Comparison of ENCODE assay signal across 20 cellular contexts in the genomic region with DNA sequence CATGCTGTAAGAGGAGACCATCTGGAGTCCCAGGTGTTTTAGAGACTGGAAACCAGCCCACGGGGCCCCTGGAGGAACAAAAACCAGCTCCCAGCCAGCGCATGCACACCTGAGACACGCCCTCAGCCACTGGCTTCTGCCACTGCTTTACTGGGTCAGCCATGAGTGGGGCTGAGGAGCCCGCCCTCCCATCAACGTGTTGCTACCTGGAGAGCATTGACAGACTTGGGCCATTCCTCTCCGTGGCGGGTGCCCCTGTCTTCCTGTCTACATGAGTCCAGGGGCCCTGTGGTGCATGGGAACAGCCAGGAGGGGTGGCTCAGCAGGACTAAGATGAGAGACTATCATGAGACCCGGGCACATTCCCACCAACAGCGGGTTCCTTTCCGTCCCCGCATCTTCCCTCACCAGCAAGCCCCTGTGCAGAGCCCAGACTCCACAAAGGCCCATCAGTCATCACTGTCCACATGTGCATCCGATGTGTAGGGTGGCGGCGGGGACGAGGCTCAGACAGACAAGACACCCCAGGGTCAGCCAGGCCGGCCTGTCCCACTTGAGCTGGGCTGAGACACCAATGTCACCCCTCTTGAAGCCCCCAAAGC. TPM values are rescaled to one million over a fixed set of nuclear protein-coding genes. Genes with fewer than 3 reads are reported as not detected.
DNase-seq lines count a peak whose midpoint lies in the region; ATAC-seq and TF ChIP-seq lines count a peak whose summit lies in the region.
"Had no signal": no experiment of that assay in that cellular context is flagged by ENCODE, and none has a peak within 500 bp of the region (broad histone marks: within the 10 kb centered on the region; RNA-seq: fewer than 3 reads in every experiment).

No MANE protein-coding gene starts in this region.

- H3K4me1 ChIP-seq in left ventricle myocardium inferior (peaks cover 16% of the 10 kb centered on the region), heart right ventricle (peaks cover 0 to 9% (median 0%) of the 10 kb centered on the region in 9 donors)

- H3K27ac ChIP-seq in left ventricle myocardium inferior (replicated peaks) (no peak overlapping the region), heart right ventricle (no peak overlapping the region), WERI-Rb-1 (0 out of 2 replicates have a peak overlapping the region, but pooled peaks have one; percentile 1)
- H3K27ac ChIP-seq: coronary artery, SK-N-MC, stomach had no signal

- H3K36me3 ChIP-seq in left ventricle myocardium inferior = no peaks in the 10 kb centered on the region
- H3K36me3 ChIP-seq in heart right ventricle = no peaks in the 10 kb centered on the region
- H3K36me3 ChIP-seq in WERI-Rb-1 = no peaks in the 10 kb centered on the region
- H3K36me3 ChIP-seq: stomach had no signal

- peak overlapping the region; percentile 96 for H3K27ac Mint-ChIP-seq in mesothelial cell of epicardium
- H3K27ac Mint-ChIP-seq in naive thymus-derived CD8-positive, alpha-beta T cell = peak overlapping the region in 1 of 10 donors; percentile 84
- H3K27ac Mint-ChIP-seq: activated CD4-positive, alpha-beta T cell treated with anti-CD3 and anti-CD28 coated beads for 36 hours; CD8-positive, alpha-beta T cell had no signal

- intact Hi-C loops in left ventricle myocardium inferior (cut with micrococcal nuclease) = no loop called here
- intact Hi-C loops in heart right ventricle (cut with DNase I) = no loop called here

- 93 to 95% methylated on average over 16 of the region's 16 CpGs for WGBS in heart right ventricle, 2 donors

- H3K27me3 ChIP-seq in left ventricle myocardium inferior (ENCODE audit: low read depth) (no peaks in the 10 kb centered on the region), heart right ventricle (no peaks in the 10 kb centered on the region), WERI-Rb-1 (ENCODE audit: insufficient read depth, low read depth, severe bottlenecking) (no peaks in the 10 kb centered on the region)

- POLR2A ChIA-PET in naive thymus-derived CD8-positive, alpha-beta T cell (lab: Charles Lee) = no interaction called here

- peaks cover 46% of the 10 kb centered on the region for H3K4me1 Mint-ChIP-seq in mesothelial cell of epicardium
- H3K4me1 Mint-ChIP-seq in naive thymus-derived CD8-positive, alpha-beta T cell = peaks cover 0 to 2% (median 0%) of the 10 kb centered on the region in 4 donors
- H3K4me1 Mint-ChIP-seq: activated CD4-positive, alpha-beta T cell treated with anti-CD3 and anti-CD28 coated beads for 36 hours had no signal

- no peaks in the 10 kb centered on the region for H3K9me3 ChIP-seq in left ventricle myocardium inferior (replicated peaks)
- no peaks in the 10 kb centered on the region for H3K9me3 ChIP-seq in heart right ventricle
- H3K9me3 ChIP-seq in WERI-Rb-1 (ENCODE audit: severe bottlenecking) = no peaks in the 10 kb centered on the region
- H3K9me3 ChIP-seq: mucosa of descending colon, stomach had no signal

- H3K4me3 ChIP-seq in left ventricle myocardium inferior (no peak overlapping the region), heart right ventricle (no peak overlapping the region), WERI-Rb-1 (ENCODE audit: low read depth, low read length) (no peak overlapping the region)
- H3K4me3 ChIP-seq: coronary artery, mucosa of descending colon, stomach had no signal

- no peaks in the 10 kb centered on the region for H3K27me3 Mint-ChIP-seq in mesothelial cell of epicardium (ENCODE audit: low read depth)
- H3K27me3 Mint-ChIP-seq in naive thymus-derived CD8-positive, alpha-beta T cell = no peaks in the 10 kb centered on the region
- H3K27me3 Mint-ChIP-seq: activated CD4-positive, alpha-beta T cell treated with anti-CD3 and anti-CD28 coated beads for 36 hours had no signal

- no peaks in the 10 kb centered on the region for H3K9me3 Mint-ChIP-seq in mesothelial cell of epicardium
- H3K9me3 Mint-ChIP-seq in naive thymus-derived CD8-positive, alpha-beta T cell = no peaks in the 10 kb centered on the region
- H3K9me3 Mint-ChIP-seq: CD8-positive, alpha-beta T cell had no signal

- no peak for TF ChIP-seq CTCF in left ventricle myocardium inferior (IDR thresholded peaks at IDR 0.05; ENCODE audit: borderline replicate concordance)
- TF ChIP-seq CTCF in heart right ventricle (IDR thresholded peaks at IDR 0.05) = no peak
- TF ChIP-seq CTCF in WERI-Rb-1 (IDR thresholded peaks at IDR 0.05; ENCODE audit: low read depth, low read length) = no peak
- no peak for TF ChIP-seq CTCF in mesothelial cell of epicardium (IDR thresholded peaks at IDR 0.05; ENCODE audit: unreplicated experiment)

- DNase-seq in left ventricle myocardium inferior = peak; percentile 10
- no peak for DNase-seq in heart right ventricle
- no peak for DNase-seq in WERI-Rb-1
- DNase-seq in mesothelial cell of epicardium (ENCODE audit: low spot score in 2 of 2, unreplicated experiment in 2 of 2) = no peak
- DNase-seq in CD1c-positive myeloid dendritic cell (ENCODE audit: extremely low spot score) = no peak
- DNase-seq in naive thymus-derived CD8-positive, alpha-beta T cell = no peak
- DNase-seq in HPDE6-E6E7 (ENCODE audit: extremely low spot score) = no peak
- DNase-seq: activated CD4-positive, alpha-beta T cell treated with anti-CD3 and anti-CD28 coated beads for 36 hours; CD8-positive, alpha-beta T cell; hippocampal formation; kidney glomerular epithelial cell; mucosa of descending colon; NCI-H1694; NCI-H446; stimulated activated CD4-positive, alpha-beta T cell treated with anti-CD3 and anti-CD28 coated beads, Interleukin-2, amount 100 ng/mL, for 48 hours; stomach; T-helper 9 cell had no signal

- H3K4me3 Mint-ChIP-seq in mesothelial cell of epicardium = no peak overlapping the region
- H3K4me3 Mint-ChIP-seq in naive thymus-derived CD8-positive, alpha-beta T cell = no peak overlapping the region
- H3K4me3 Mint-ChIP-seq: activated CD4-positive, alpha-beta T cell treated with anti-CD3 and anti-CD28 coated beads for 36 hours; CD8-positive, alpha-beta T cell had no signal

- no peaks in the 10 kb centered on the region for H3K36me3 Mint-ChIP-seq in mesothelial cell of epicardium
- H3K36me3 Mint-ChIP-seq in naive thymus-derived CD8-positive, alpha-beta T cell = no peaks in the 10 kb centered on the region
- H3K36me3 Mint-ChIP-seq: CD8-positive, alpha-beta T cell had no signal

- ATAC-seq in heart right ventricle = no peak
- ATAC-seq in HG02884 (IDR thresholded peaks at IDR 0.05; ENCODE audit: unreplicated experiment) = no peak
- ATAC-seq in naive thymus-derived CD8-positive, alpha-beta T cell = no peak
- ATAC-seq: activated CD4-positive, alpha-beta T cell treated with anti-CD3 and anti-CD28 coated beads for 36 hours; CD8-positive, alpha-beta T cell; mucosa of descending colon had no signal

RNA-seq across cellular contexts. Expression of a gene that starts 45.4 kb away (rescaled TPM):
- 20.9 TPM for total RNA-seq in left ventricle myocardium inferior
- 10 to 100 TPM; 12.7 to 20.4 (median 16.3) TPM for total RNA-seq in heart right ventricle
- polyA plus RNA-seq in heart right ventricle = 10 to 100 TPM; 18.9 to 20.6 TPM
- total RNA-seq in mesothelial cell of epicardium = 62.5 to 64.7 TPM (median 63.4 TPM) in 3 replicates
- 10 to 100 TPM; 37.4 to 44.7 TPM for total RNA-seq in naive thymus-derived CD8-positive, alpha-beta T cell
- 1 to 10 TPM; 2.7 to 5.5 (median 3.5) TPM for polyA plus RNA-seq in naive thymus-derived CD8-positive, alpha-beta T cell
